In the genomic region with DNA sequence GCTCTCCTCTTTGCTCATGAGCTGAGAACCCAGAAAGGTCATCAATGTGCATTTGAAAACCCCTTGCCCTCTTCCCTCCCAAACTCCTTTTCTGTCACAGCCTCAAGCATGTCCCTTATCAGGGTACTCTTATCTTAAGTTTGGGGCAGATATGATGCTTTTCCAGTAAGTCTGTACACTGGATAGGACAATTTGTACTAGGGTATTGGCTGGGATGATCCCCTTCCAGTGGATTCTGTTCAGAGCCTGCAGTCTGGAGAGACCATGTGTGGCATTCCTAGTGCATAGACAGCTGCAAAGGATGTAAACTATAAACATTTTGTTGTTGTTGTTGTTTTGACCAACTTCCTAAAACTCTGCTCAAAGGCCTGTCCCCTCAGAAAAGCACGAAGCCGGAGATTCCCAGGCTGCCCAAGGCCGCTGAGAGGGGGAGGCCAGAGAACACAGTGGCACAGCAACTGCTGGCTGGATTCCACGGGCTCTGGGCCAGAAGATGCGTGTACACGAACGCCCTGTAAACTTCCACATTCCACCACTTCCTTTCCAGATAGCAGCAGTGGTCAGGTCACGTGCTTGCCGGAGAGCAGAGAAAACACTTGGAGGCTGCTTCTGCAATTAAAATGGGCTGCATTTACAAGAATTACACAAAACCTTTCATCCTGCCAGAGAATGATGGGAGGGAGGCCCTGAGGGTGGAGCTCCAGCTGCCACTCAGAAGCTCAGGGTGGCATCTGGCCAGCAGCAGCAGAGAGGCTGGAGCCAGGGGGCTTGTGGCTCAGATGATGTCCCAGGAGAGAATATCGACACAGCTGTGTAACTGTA, we compare ENCODE assay signal across 9 cellular contexts. TPM values are rescaled to one million over a fixed set of nuclear protein-coding genes. Genes with fewer than 3 reads are reported as not detected.
DNase-seq lines count a peak whose midpoint lies in the region; ATAC-seq and TF ChIP-seq lines count a peak whose summit lies in the region.
"Had no signal": no experiment of that assay in that cellular context is flagged by ENCODE, and none has a peak within 500 bp of the region (broad histone marks: within the 10 kb centered on the region; RNA-seq: fewer than 3 reads in every experiment).

No MANE protein-coding gene starts in this region.

- H3K9me3 Mint-ChIP-seq in nephron progenitor cell, result no peaks in the 10 kb centered on the region
- H3K9me3 Mint-ChIP-seq: neural crest cell had no signal

- no peak overlapping the region for H3K4me3 Mint-ChIP-seq in nephron progenitor cell
- H3K4me3 Mint-ChIP-seq: neural crest cell had no signal

- peak; percentile 7 for TF ChIP-seq CTCF in fibroblast of the aortic adventitia (IDR thresholded peaks at IDR 0.05; ENCODE audit: insufficient read depth, low read length)
- no peak for TF ChIP-seq CTCF in nephron progenitor cell (IDR thresholded peaks at IDR 0.05)

- no peak for ATAC-seq in GM21529 (IDR thresholded peaks at IDR 0.05; ENCODE audit: unreplicated experiment)

- peaks cover 17% of the 10 kb centered on the region for H3K4me1 Mint-ChIP-seq in nephron progenitor cell

- peaks cover 5% of the 10 kb centered on the region for H3K36me3 Mint-ChIP-seq in nephron progenitor cell (ENCODE audit: low read depth)

- H3K27me3 Mint-ChIP-seq in nephron progenitor cell (ENCODE audit: low read depth, poor library complexity), result peaks cover 7% of the 10 kb centered on the region

- H3K27ac Mint-ChIP-seq in nephron progenitor cell, result peak overlapping the region; percentile 43

- peak; percentile 6 for DNase-seq in NCI-H748 (lab: John Stamatoyannopoulos, UW; ENCODE audit: unreplicated experiment)
- no peak for DNase-seq in NCI-H748 treated with DMSO at 0.1 percent for 48 hours (lab: John Stamatoyannopoulos, UW)
- peak; percentile 57 for DNase-seq in RKO (ENCODE audit: low spot score)
- peak; percentile 40 for DNase-seq in activated T-helper 9 cell treated with anti-CD3 and anti-CD28 coated beads, Interleukin-2, amount 50 U/mL, for 16 hours (ENCODE audit: low read depth)
- peak; percentile 96 for DNase-seq in fibroblast of the aortic adventitia (ENCODE audit: low read depth)
- DNase-seq in nephron progenitor cell, result peak; percentile 10
- peak; percentile 80 for DNase-seq in stromal cell of bone marrow (ENCODE audit: low read depth)

- no peak overlapping the region for H3K4me3 ChIP-seq in fibroblast of the aortic adventitia (ENCODE audit: low read depth, low read length)

RNA-seq across cellular contexts. Expression of gene BMP10, which starts 42.1 kb away (rescaled TPM):
- total RNA-seq in fibroblast of the aortic adventitia (ENCODE audit: low replicate concordance), result not detected in 2 replicates
- total RNA-seq: neural crest cell had no signal
